20 cellular contexts compared by ENCODE assay signal in genomic region chrY:16608679-16609078, GRCh38.
A peak's percentile ranks its signal among the peaks of the same experiment; 100 is the strongest.
DNase-seq lines count a peak whose midpoint lies in the region; ATAC-seq and TF ChIP-seq lines count a peak whose summit lies in the region.
"Had no signal": no experiment of that assay in that cellular context is flagged by ENCODE, and none has a peak within 500 bp of the region (broad histone marks: within the 10 kb centered on the region; RNA-seq: fewer than 3 reads in every experiment).

No MANE protein-coding gene starts in this region.

- no peaks in the 10 kb centered on the region for H3K27me3 ChIP-seq in OCI-LY3 (ENCODE audit: low read depth, low read length)
- no peaks in the 10 kb centered on the region for H3K27me3 ChIP-seq in body of pancreas
- H3K27me3 ChIP-seq in upper lobe of right lung: no peaks in the 10 kb centered on the region
- no peaks in the 10 kb centered on the region for H3K27me3 ChIP-seq in testis
- no peaks in the 10 kb centered on the region for H3K27me3 ChIP-seq in PC-3 (ENCODE audit: low read length)
- H3K27me3 ChIP-seq: BE2C had no signal

- H3K9me3 ChIP-seq in OCI-LY3 (ENCODE audit: insufficient read depth, low read length): no peaks in the 10 kb centered on the region
- no peaks in the 10 kb centered on the region for H3K9me3 ChIP-seq in body of pancreas
- H3K9me3 ChIP-seq in upper lobe of right lung: no peaks in the 10 kb centered on the region
- H3K9me3 ChIP-seq in testis: no peaks in the 10 kb centered on the region
- no peaks in the 10 kb centered on the region for H3K9me3 ChIP-seq in PC-3 (ENCODE audit: low read length)
- H3K9me3 ChIP-seq: BE2C had no signal

- intact Hi-C loops in body of pancreas (cut with DNase I) (no loop called here), upper lobe of right lung (cut with DNase I) (no loop called here), testis (cut with DNase I; ENCODE audit: low total_unique reads) (no loop called here), PC-3 (cut with micrococcal nuclease) (no loop called here)

- TF ChIP-seq POLR2A in body of pancreas (IDR thresholded peaks at IDR 0.05) (no peak), testis (IDR thresholded peaks at IDR 0.05) (no peak)

- no peak overlapping the region for H2AFZ ChIP-seq in OCI-LY3 (ENCODE audit: low read depth, low read length)
- no peak overlapping the region for H2AFZ ChIP-seq in PC-3 (ENCODE audit: low read length)
- H2AFZ ChIP-seq: GM23338 had no signal

- H3K4me2 ChIP-seq in OCI-LY3 (ENCODE audit: low read length) (peak overlapping the region; percentile 27; the same call in 1 of the 2 replicates), PC-3 (ENCODE audit: low read length) (no peak overlapping the region)
- H3K4me2 ChIP-seq: GM23338 had no signal

- no peaks in the 10 kb centered on the region for H3F3A ChIP-seq in PC-3 (ENCODE audit: low read length, unreplicated experiment)

- peak; percentile 58 for ATAC-seq in body of pancreas
- peak; percentile 38 for ATAC-seq in upper lobe of right lung
- no peak for ATAC-seq in GM19395 (IDR thresholded peaks at IDR 0.05; ENCODE audit: unreplicated experiment)
- ATAC-seq in PC-3: no peak
- ATAC-seq: GM23338, HepG2 had no signal

- H3K36me3 ChIP-seq in OCI-LY3 (replicated peaks; ENCODE audit: low read depth, low read length) (no peaks in the 10 kb centered on the region), body of pancreas (replicated peaks in 1 of 2; ENCODE audit: insufficient read depth in 1 of 2, low read depth in 2 of 2) (no peaks in the 10 kb centered on the region), upper lobe of right lung (no peaks in the 10 kb centered on the region), testis (ENCODE audit: low read depth, missing control alignments) (no peaks in the 10 kb centered on the region), PC-3 (ENCODE audit: low read depth, low read length) (no peaks in the 10 kb centered on the region)
- H3K36me3 ChIP-seq: BE2C had no signal

- H3K4me3 ChIP-seq in OCI-LY3 (ENCODE audit: low read length): no peak overlapping the region
- H3K4me3 ChIP-seq in body of pancreas: no peak overlapping the region
- no peak overlapping the region for H3K4me3 ChIP-seq in fibroblast of villous mesenchyme (ENCODE audit: low read depth, low read length)
- no peak overlapping the region for H3K4me3 ChIP-seq in upper lobe of right lung
- H3K4me3 ChIP-seq in testis: no peak overlapping the region
- H3K4me3 ChIP-seq in PC-3 (ENCODE audit: low read length): no peak overlapping the region
- H3K4me3 ChIP-seq: GM23338 had no signal

- peak in 1 of 4 donors; percentile 8 for DNase-seq in body of pancreas
- DNase-seq in fibroblast of villous mesenchyme (ENCODE audit: low read depth): peak; percentile 8
- no peak for DNase-seq in upper lobe of right lung
- no peak for DNase-seq in testis
- no peak for DNase-seq in activated naive CD4-positive, alpha-beta T cell treated with Interleukin-2 at 50 U/mL for 16 hours
- no peak for DNase-seq in PC-3
- DNase-seq: ACHN; BE2C; C1 segment of cervical spinal cord; CD4-positive, CD25-positive, alpha-beta regulatory T cell; CD8-positive, alpha-beta memory T cell; COR-L47; DMS 273 treated with DMSO at 0.1 percent for 48 hours; DMS53; DND-41; HCEC 1CT had no signal

- CTCF ChIA-PET in PC-3 (lab: Charles Lee): no interaction called here

- POLR2A ChIA-PET in PC-3 (lab: Charles Lee; ENCODE audit: unreplicated experiment): no interaction called here

- H3K4me1 ChIP-seq in OCI-LY3 (ENCODE audit: low read length): peaks cover 9% of the 10 kb centered on the region
- H3K4me1 ChIP-seq in body of pancreas: peaks cover 5% of the 10 kb centered on the region
- no peaks in the 10 kb centered on the region for H3K4me1 ChIP-seq in upper lobe of right lung
- no peaks in the 10 kb centered on the region for H3K4me1 ChIP-seq in testis
- no peaks in the 10 kb centered on the region for H3K4me1 ChIP-seq in PC-3 (ENCODE audit: insufficient read depth, low read length)
- H3K4me1 ChIP-seq: BE2C had no signal

- H3K79me2 ChIP-seq in OCI-LY3 (ENCODE audit: low read length) (no peaks in the 10 kb centered on the region), PC-3 (ENCODE audit: low read length) (no peaks in the 10 kb centered on the region)

- no TSS peak for BruUV-seq in PC-3 (replicated peaks; lab: Mats Ljungman, UMichigan)

- H3K27ac ChIP-seq in OCI-LY3 (ENCODE audit: low read length) (no peak overlapping the region), body of pancreas (peak overlapping the region in 1 of 4 donors; percentile 1), upper lobe of right lung (no peak overlapping the region), testis (no peak overlapping the region), PC-3 (ENCODE audit: low read length) (no peak overlapping the region)

- no peak for TF ChIP-seq CTCF in OCI-LY3 (IDR thresholded peaks at IDR 0.05; ENCODE audit: low read depth, low read length)
- no peak for TF ChIP-seq CTCF in body of pancreas (IDR thresholded peaks at IDR 0.05)
- TF ChIP-seq CTCF in fibroblast of villous mesenchyme (IDR thresholded peaks at IDR 0.05; ENCODE audit: insufficient read depth, low read depth, low read length): no peak
- TF ChIP-seq CTCF in upper lobe of right lung (IDR thresholded peaks at IDR 0.05): no peak
- TF ChIP-seq CTCF in testis (IDR thresholded peaks at IDR 0.05): no peak
- TF ChIP-seq CTCF in PC-3 (conservative IDR thresholded peaks at IDR 0.05; ENCODE audit: low read depth, low read length): no peak

- H3K9me2 ChIP-seq in PC-3 (replicated peaks; ENCODE audit: low read length): no peaks in the 10 kb centered on the region

- H4K20me1 ChIP-seq in OCI-LY3 (ENCODE audit: insufficient read depth, low read length) (no peaks in the 10 kb centered on the region), PC-3 (ENCODE audit: low read length) (no peaks in the 10 kb centered on the region)

- H3K9ac ChIP-seq in OCI-LY3 (ENCODE audit: low read length) (no peak overlapping the region), PC-3 (ENCODE audit: low read length) (no peak overlapping the region)

Comparison
In these comparisons a context has a peak if more than half of its experiments do, and no peak if none do; other contexts are left out.
1. ATAC-seq: peak in body of pancreas (single experiment) and upper lobe of right lung (single experiment); none in GM19395 (single experiment) and PC-3 (single experiment).